Comparison of ENCODE assay signal across 1 cellular context in genomic region chr17:47660064-47660492, GRCh38.
TF ChIP-seq lines count a peak whose summit lies in the region.

No MANE protein-coding gene starts in this region.

TF ChIP-seq in GM12878, 131 proteins besides CTCF, POLR2A, EP300 and RAD21:
- TF ChIP-seq ASH2L (IDR thresholded peaks at IDR 0.05; ENCODE audit: borderline replicate concordance, low read depth) (0 out of 2 replicates have a peak, but pooled peaks have one; percentile 65), MTA2 (IDR thresholded peaks at IDR 0.05; ENCODE audit: low read depth) (peak; percentile 18; the same call in 1 of the 2 replicates), BACH1 (IDR thresholded peaks at IDR 0.05; ENCODE audit: borderline replicate concordance) (no peak), JUND (IDR thresholded peaks at IDR 0.05; ENCODE audit: low read depth, low read length) (no peak), NBN (IDR thresholded peaks at IDR 0.05) (peak; percentile 28; the same call in 1 of the 2 replicates), MYB (IDR thresholded peaks at IDR 0.05; ENCODE audit: borderline replicate concordance, low read depth, low read length) (no peak), RUNX3 (IDR thresholded peaks at IDR 0.05; ENCODE audit: low read length) (peak; percentile 31; the same call in 1 of the 2 replicates), ATF7 (IDR thresholded peaks at IDR 0.05; ENCODE audit: low read depth) (peak; percentile 84), FOXK2 (IDR thresholded peaks at IDR 0.05) (peak; percentile 18; the same call in 1 of the 2 replicates), MXI1 (IDR thresholded peaks at IDR 0.05; ENCODE audit: low read depth, low read length) (peak; percentile 39; the same call in 1 of the 2 replicates), SPI1 (IDR thresholded peaks at IDR 0.05; ENCODE audit: borderline replicate concordance, insufficient read depth, low read depth, low read length) (peak; percentile 72), IKZF2 (IDR thresholded peaks at IDR 0.05) (peak in 1 of 2 experiments; percentile 27; a peak in 1 of 4 replicates), REST (IDR thresholded peaks at IDR 0.05; ENCODE audit: low read depth, low read length) (no peak), SKIL (IDR thresholded peaks at IDR 0.05; ENCODE audit: low read depth, poor library complexity, severe bottlenecking) (no peak), CREB1 (IDR thresholded peaks at IDR 0.05; ENCODE audit: low read depth) (peak; percentile 50; the same call in 1 of the 2 replicates), IKZF1 (conservative IDR thresholded peaks at IDR 0.05) (0 out of 2 replicates have a peak, but pooled peaks have one; percentile 14), RELB (IDR thresholded peaks at IDR 0.05; ENCODE audit: low read depth) (peak; percentile 40; the same call in 1 of the 2 replicates), SUPT20H (IDR thresholded peaks at IDR 0.05; ENCODE audit: borderline replicate concordance, control insufficient read depth, low read depth, low read length) (no peak), E2F8 (IDR thresholded peaks at IDR 0.05; ENCODE audit: low read depth, partially characterized antibody) (no peak), SP1 (IDR thresholded peaks at IDR 0.05; ENCODE audit: low read depth, low read length) (no peak), CBX3 (IDR thresholded peaks at IDR 0.05; ENCODE audit: borderline replicate concordance, low read depth) (no peak)
- TF ChIP-seq, protein P1, sequence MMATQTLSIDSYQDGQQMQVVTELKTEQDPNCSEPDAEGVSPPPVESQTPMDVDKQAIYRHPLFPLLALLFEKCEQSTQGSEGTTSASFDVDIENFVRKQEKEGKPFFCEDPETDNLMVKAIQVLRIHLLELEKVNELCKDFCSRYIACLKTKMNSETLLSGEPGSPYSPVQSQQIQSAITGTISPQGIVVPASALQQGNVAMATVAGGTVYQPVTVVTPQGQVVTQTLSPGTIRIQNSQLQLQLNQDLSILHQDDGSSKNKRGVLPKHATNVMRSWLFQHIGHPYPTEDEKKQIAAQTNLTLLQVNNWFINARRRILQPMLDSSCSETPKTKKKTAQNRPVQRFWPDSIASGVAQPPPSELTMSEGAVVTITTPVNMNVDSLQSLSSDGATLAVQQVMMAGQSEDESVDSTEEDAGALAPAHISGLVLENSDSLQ (IDR thresholded peaks at IDR 0.05): 0 out of 2 replicates have a peak, but pooled peaks have one; percentile 13
- TF ChIP-seq, protein P2, sequence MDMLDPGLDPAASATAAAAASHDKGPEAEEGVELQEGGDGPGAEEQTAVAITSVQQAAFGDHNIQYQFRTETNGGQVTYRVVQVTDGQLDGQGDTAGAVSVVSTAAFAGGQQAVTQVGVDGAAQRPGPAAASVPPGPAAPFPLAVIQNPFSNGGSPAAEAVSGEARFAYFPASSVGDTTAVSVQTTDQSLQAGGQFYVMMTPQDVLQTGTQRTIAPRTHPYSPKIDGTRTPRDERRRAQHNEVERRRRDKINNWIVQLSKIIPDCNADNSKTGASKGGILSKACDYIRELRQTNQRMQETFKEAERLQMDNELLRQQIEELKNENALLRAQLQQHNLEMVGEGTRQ (IDR thresholded peaks at IDR 0.05; ENCODE audit: borderline replicate concordance, low read depth, low read length): no peak
- TF ChIP-seq, protein P3, sequence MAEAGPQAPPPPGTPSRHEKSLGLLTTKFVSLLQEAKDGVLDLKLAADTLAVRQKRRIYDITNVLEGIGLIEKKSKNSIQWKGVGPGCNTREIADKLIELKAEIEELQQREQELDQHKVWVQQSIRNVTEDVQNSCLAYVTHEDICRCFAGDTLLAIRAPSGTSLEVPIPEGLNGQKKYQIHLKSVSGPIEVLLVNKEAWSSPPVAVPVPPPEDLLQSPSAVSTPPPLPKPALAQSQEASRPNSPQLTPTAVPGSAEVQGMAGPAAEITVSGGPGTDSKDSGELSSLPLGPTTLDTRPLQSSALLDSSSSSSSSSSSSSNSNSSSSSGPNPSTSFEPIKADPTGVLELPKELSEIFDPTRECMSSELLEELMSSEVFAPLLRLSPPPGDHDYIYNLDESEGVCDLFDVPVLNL (IDR thresholded peaks at IDR 0.05; ENCODE audit: low read depth, low read length): no peak
- TF ChIP-seq, protein P4, sequence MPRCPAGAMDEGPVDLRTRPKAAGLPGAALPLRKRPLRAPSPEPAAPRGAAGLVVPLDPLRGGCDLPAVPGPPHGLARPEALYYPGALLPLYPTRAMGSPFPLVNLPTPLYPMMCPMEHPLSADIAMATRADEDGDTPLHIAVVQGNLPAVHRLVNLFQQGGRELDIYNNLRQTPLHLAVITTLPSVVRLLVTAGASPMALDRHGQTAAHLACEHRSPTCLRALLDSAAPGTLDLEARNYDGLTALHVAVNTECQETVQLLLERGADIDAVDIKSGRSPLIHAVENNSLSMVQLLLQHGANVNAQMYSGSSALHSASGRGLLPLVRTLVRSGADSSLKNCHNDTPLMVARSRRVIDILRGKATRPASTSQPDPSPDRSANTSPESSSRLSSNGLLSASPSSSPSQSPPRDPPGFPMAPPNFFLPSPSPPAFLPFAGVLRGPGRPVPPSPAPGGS (IDR thresholded peaks at IDR 0.05; ENCODE audit: borderline replicate concordance, insufficient read depth, low read depth, low read length, poor library complexity, severe bottlenecking): no peak
